In genomic region chr2:45825001-45825651, GRCh38 we compare ENCODE assay signal across 16 cellular contexts.
DNase-seq lines count a peak whose midpoint lies in the region; ATAC-seq and TF ChIP-seq lines count a peak whose summit lies in the region.
"Had no signal": no experiment of that assay in that cellular context is flagged by ENCODE, and none has a peak within 500 bp of the region (broad histone marks: within the 10 kb centered on the region; RNA-seq: fewer than 3 reads in every experiment).

No MANE protein-coding gene starts in this region.

- H3K9me3 Mint-ChIP-seq in activated T-cell treated with anti-CD3 and anti-CD28 coated beads, Interleukin-2, amount 50 U/mL, for 4 hours = peaks cover 6% of the 10 kb centered on the region
- peaks cover 6% of the 10 kb centered on the region for H3K9me3 Mint-ChIP-seq in activated T-cell treated with anti-CD3 and anti-CD28 coated beads, Interleukin-2, amount 50 U/mL, for 24 hours
- H3K9me3 Mint-ChIP-seq in nephron progenitor cell = peaks cover 9% of the 10 kb centered on the region

- H3K27me3 ChIP-seq in right cardiac atrium (ENCODE audit: control insufficient read depth, insufficient read depth) (no peaks in the 10 kb centered on the region), heart right ventricle (no peaks in the 10 kb centered on the region)

- no peaks in the 10 kb centered on the region for H3K36me3 ChIP-seq in heart right ventricle
- H3K36me3 ChIP-seq: HAP-1, lower lobe of right lung had no signal

- no peak overlapping the region for H3K27ac Mint-ChIP-seq in activated T-cell treated with anti-CD3 and anti-CD28 coated beads, Interleukin-2, amount 50 U/mL, for 24 hours
- H3K27ac Mint-ChIP-seq in nephron progenitor cell = no peak overlapping the region

- intact Hi-C loops in right cardiac atrium (cut with DNase I) = loop anchor here in 1 of 4 donors (10.0 kb wide), 1 partner anchor 110 kb away; no protein-coding TSS in a partner anchor
- intact Hi-C loops in heart right ventricle (cut with DNase I) = loop anchor here in 2 of 10 donors (10.0 kb wide), 2 partner anchors 60 to 100 kb away; no protein-coding TSS in a partner anchor

- H3K4me3 ChIP-seq in right cardiac atrium (ENCODE audit: low read length) = no peak overlapping the region
- no peak overlapping the region for H3K4me3 ChIP-seq in heart right ventricle
- H3K4me3 ChIP-seq: HAP-1, lower lobe of right lung had no signal

- H3K4me3 Mint-ChIP-seq in activated T-cell treated with anti-CD3 and anti-CD28 coated beads, Interleukin-2, amount 50 U/mL, for 4 hours = no peak overlapping the region
- H3K4me3 Mint-ChIP-seq in activated T-cell treated with anti-CD3 and anti-CD28 coated beads, Interleukin-2, amount 50 U/mL, for 24 hours = no peak overlapping the region
- no peak overlapping the region for H3K4me3 Mint-ChIP-seq in nephron progenitor cell
- H3K4me3 Mint-ChIP-seq: central memory CD8-positive, alpha-beta T cell had no signal

- H3K27ac ChIP-seq in right cardiac atrium (ENCODE audit: low read length) (peak overlapping the region; percentile 26), heart right ventricle (no peak overlapping the region)

- H3K27me3 Mint-ChIP-seq in activated T-cell treated with anti-CD3 and anti-CD28 coated beads, Interleukin-2, amount 50 U/mL, for 4 hours (ENCODE audit: low read depth) = no peaks in the 10 kb centered on the region
- no peaks in the 10 kb centered on the region for H3K27me3 Mint-ChIP-seq in activated T-cell treated with anti-CD3 and anti-CD28 coated beads, Interleukin-2, amount 50 U/mL, for 24 hours
- peaks cover 9% of the 10 kb centered on the region for H3K27me3 Mint-ChIP-seq in nephron progenitor cell (ENCODE audit: low read depth, poor library complexity)
- H3K27me3 Mint-ChIP-seq: central memory CD8-positive, alpha-beta T cell had no signal

- no peak for DNase-seq in right cardiac atrium
- no peak for DNase-seq in heart right ventricle
- peak; percentile 86 for DNase-seq in NCI-H2171 treated with DMSO at 0.1 percent for 48 hours (lab: John Stamatoyannopoulos, UW)
- DNase-seq in iPS DF 19.7 (ENCODE audit: low read depth, low spot score) = peak; percentile 5
- no peak for DNase-seq in activated T-cell treated with anti-CD3 and anti-CD28 coated beads, Interleukin-2, amount 50 U/mL, for 4 hours
- DNase-seq in activated T-cell treated with anti-CD3 and anti-CD28 coated beads, Interleukin-2, amount 50 U/mL, for 24 hours = no peak
- no peak for DNase-seq in nephron progenitor cell
- DNase-seq: activated naive CD4-positive, alpha-beta T cell; lower lobe of right lung; NCI-H1092 treated with DMSO at 0.1 percent for 48 hours; NCI-H526; stimulated activated CD4-positive, alpha-beta T cell treated with anti-CD3 and anti-CD28 coated beads, Interleukin-1b, Interleukin-23, amount 100 ng/mL, for 48 hours had no signal

- 92% methylated on average over 6 of the region's 6 CpGs for WGBS in right cardiac atrium
- WGBS in heart right ventricle, 2 donors = 94% methylated on average over 6 of the region's 6 CpGs

- peaks cover 3% of the 10 kb centered on the region for H3K36me3 Mint-ChIP-seq in activated T-cell treated with anti-CD3 and anti-CD28 coated beads, Interleukin-2, amount 50 U/mL, for 4 hours (ENCODE audit: insufficient read depth)
- peaks cover 2% of the 10 kb centered on the region for H3K36me3 Mint-ChIP-seq in activated T-cell treated with anti-CD3 and anti-CD28 coated beads, Interleukin-2, amount 50 U/mL, for 24 hours (ENCODE audit: low read depth)
- no peaks in the 10 kb centered on the region for H3K36me3 Mint-ChIP-seq in nephron progenitor cell (ENCODE audit: low read depth)

- peaks cover 8% of the 10 kb centered on the region for H3K4me1 Mint-ChIP-seq in activated T-cell treated with anti-CD3 and anti-CD28 coated beads, Interleukin-2, amount 50 U/mL, for 4 hours (ENCODE audit: low read depth)
- H3K4me1 Mint-ChIP-seq in activated T-cell treated with anti-CD3 and anti-CD28 coated beads, Interleukin-2, amount 50 U/mL, for 24 hours (ENCODE audit: low read depth) = peaks cover 19% of the 10 kb centered on the region
- peaks cover 43% of the 10 kb centered on the region for H3K4me1 Mint-ChIP-seq in nephron progenitor cell

- no peak for TF ChIP-seq CTCF in heart right ventricle (IDR thresholded peaks at IDR 0.05)
- TF ChIP-seq CTCF in nephron progenitor cell (IDR thresholded peaks at IDR 0.05) = no peak

- H3K4me1 ChIP-seq in right cardiac atrium (ENCODE audit: control insufficient read depth, insufficient read depth, low read length) (peaks cover 33% of the 10 kb centered on the region), heart right ventricle (peaks cover 12 to 54% (median 39%) of the 10 kb centered on the region in 9 donors)
- H3K4me1 ChIP-seq: HAP-1 had no signal

- ATAC-seq in right cardiac atrium (no peak), heart right ventricle (no peak), HG02885 (IDR thresholded peaks at IDR 0.05; ENCODE audit: poor library complexity, unreplicated experiment) (no peak)
- no peak for ATAC-seq in activated T-cell treated with anti-CD3 and anti-CD28 coated beads, Interleukin-2, amount 50 U/mL, for 4 hours
- ATAC-seq: lower lobe of right lung, Right ventricle myocardium inferior had no signal

- H3K9me3 ChIP-seq in right cardiac atrium (ENCODE audit: control insufficient read depth, low read length) (no peaks in the 10 kb centered on the region), heart right ventricle (peaks cover 0 to 3% (median 1%) of the 10 kb centered on the region in 11 donors)
- H3K9me3 ChIP-seq: HAP-1 had no signal

Comparison
In these comparisons a context has a peak if more than half of its experiments do, and no peak if none do; other contexts are left out.
1. DNase-seq: peak in NCI-H2171 treated with DMSO at 0.1 percent for 48 hours (single experiment) and iPS DF 19.7 (single experiment); none in right cardiac atrium (0 of 3), heart right ventricle (0 of 2), activated T-cell treated with anti-CD3 and anti-CD28 coated beads, Interleukin-2, amount 50 U/mL, for 4 hours (single experiment), activated T-cell treated with anti-CD3 and anti-CD28 coated beads, Interleukin-2, amount 50 U/mL, for 24 hours (single experiment) and nephron progenitor cell (single experiment).